In the genomic region with DNA sequence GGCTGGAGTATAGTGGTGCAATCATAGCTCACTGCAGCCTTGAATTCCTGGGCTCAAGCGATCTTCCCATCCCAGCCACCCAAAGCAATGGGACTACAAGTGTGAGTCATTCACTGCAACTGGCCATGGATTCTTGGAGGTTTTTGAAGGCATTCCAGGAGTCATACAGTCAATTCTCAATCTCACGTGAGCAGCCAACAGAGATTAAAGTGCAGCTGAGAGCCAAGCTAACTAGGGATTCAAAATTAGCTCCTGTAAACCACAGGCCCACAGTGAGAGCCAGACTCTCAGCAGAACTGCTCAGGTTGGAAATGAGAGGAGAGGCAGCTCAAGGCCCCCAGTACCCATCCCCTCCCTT, we compare ENCODE assay signal across 7 cellular contexts. TPM values are rescaled to one million over a fixed set of nuclear protein-coding genes. Genes with fewer than 3 reads are reported as not detected.
DNase-seq lines count a peak whose midpoint lies in the region; ATAC-seq and TF ChIP-seq lines count a peak whose summit lies in the region.

No MANE protein-coding gene starts in this region.

- H3K4me1 ChIP-seq in H9 (ENCODE audit: insufficient read depth, low read length), result no peaks in the 10 kb centered on the region; the same call in 1 of the 2 replicates
- peaks cover 3% of the 10 kb centered on the region for H3K4me1 ChIP-seq in cardiac muscle cell (ENCODE audit: low read depth)
- peaks cover 36 to 96% (median 76%) of the 10 kb centered on the region in 6 donors for H3K4me1 ChIP-seq in spleen

- no peak overlapping the region for H2BK12ac ChIP-seq in H9 (ENCODE audit: insufficient read length, low read depth, low read length)

- H3K9me3 ChIP-seq in H9 (ENCODE audit: control insufficient read depth, low read depth, low read length), result no peaks in the 10 kb centered on the region
- H3K9me3 ChIP-seq in cardiac muscle cell (ENCODE audit: low read depth), result no peaks in the 10 kb centered on the region
- peaks cover 0 to 4% (median 0%) of the 10 kb centered on the region in 8 donors for H3K9me3 ChIP-seq in spleen

- H3K27me3 ChIP-seq in H9 (ENCODE audit: insufficient read depth, low read length) (no peaks in the 10 kb centered on the region), cardiac muscle cell (no peaks in the 10 kb centered on the region), spleen (replicated peaks in 1 of 7) (no peaks in the 10 kb centered on the region)

- CTCF ChIA-PET in WTC11 (lab: Charles Lee), result no interaction called here

- no peak for DNase-seq in H9
- DNase-seq in WTC11 (ENCODE audit: low spot score), result no peak
- DNase-seq in cardiac muscle cell (ENCODE audit: low read depth in 1 of 2, low spot score in 1 of 2), result peak in 1 of 2 donors; percentile 95
- DNase-seq in spleen, result no peak
- DNase-seq in stimulated activated CD4-positive, alpha-beta T cell treated with anti-CD3 and anti-CD28 coated beads, Interleukin-4, amount 100 ng/mL, for 4 hours, result no peak
- DNase-seq in UCSD-AML1 (lab: John Stamatoyannopoulos, UW; ENCODE audit: unreplicated experiment), result no peak

- H3K18ac ChIP-seq in H9 (ENCODE audit: insufficient read length, low read depth, low read length), result no peak overlapping the region

- no peak for ATAC-seq in WTC11
- ATAC-seq in GM21619 (IDR thresholded peaks at IDR 0.05; ENCODE audit: unreplicated experiment), result no peak

- POLR2A ChIA-PET in WTC11 (lab: Charles Lee), result no interaction called here

- no peak overlapping the region for H3T11ph ChIP-seq in H9 (ENCODE audit: low read length)

- H3K27me3 Mint-ChIP-seq in H9 (ENCODE audit: low read depth), result no peaks in the 10 kb centered on the region; the same call in 1 of the 2 replicates
- no peaks in the 10 kb centered on the region for H3K27me3 Mint-ChIP-seq in WTC11 (ENCODE audit: low read depth)

- no peak for TF ChIP-seq POLR2A in spleen (IDR thresholded peaks at IDR 0.05)

- no CpG with 5 or more reads among the region's 2 CpGs for WGBS in H9 (ENCODE audit: extremely low coverage, insufficient read length, low lambda C conversion rate)
- WGBS in spleen, 5 donors, result 44 to 70% (median 65%) methylated on average over 1 to 2 of the region's 2 CpGs

- no peak overlapping the region for H2BK5ac ChIP-seq in H9 (ENCODE audit: insufficient read length, low read length)

- H3K4me3 Mint-ChIP-seq in H9 (no peak overlapping the region), WTC11 (no peak overlapping the region)

- no peak overlapping the region for H3K4ac ChIP-seq in H9 (ENCODE audit: low read depth, low read length)

- H3K79me1 ChIP-seq in H9 (ENCODE audit: insufficient read depth, low read depth, low read length, poor library complexity, severe bottlenecking), result peaks cover 3% of the 10 kb centered on the region

- peaks cover 0 to 5% of the 10 kb centered on the region in 2 experiments; a peak in 3 of 5 replicates for H3K9me3 Mint-ChIP-seq in H9
- peaks cover 5% of the 10 kb centered on the region for H3K9me3 Mint-ChIP-seq in WTC11

- H3K56ac ChIP-seq in H9 (ENCODE audit: insufficient read length, low read depth, low read length), result no peak overlapping the region

- peaks cover 16 to 23% of the 10 kb centered on the region in 2 experiments for H3K4me1 Mint-ChIP-seq in H9
- peaks cover 24% of the 10 kb centered on the region for H3K4me1 Mint-ChIP-seq in WTC11

- H3K9ac ChIP-seq in H9 (ENCODE audit: extremely low read depth, insufficient read length, low read length), result no peak overlapping the region

- H3K14ac ChIP-seq in H9 (ENCODE audit: insufficient read depth, low read length), result no peak overlapping the region

- no peak overlapping the region for H2BK20ac ChIP-seq in H9 (ENCODE audit: low read depth, low read length, poor library complexity, severe bottlenecking)

- H4K20me1 ChIP-seq in H9 (ENCODE audit: control insufficient read depth, insufficient read depth, insufficient read length), result no peaks in the 10 kb centered on the region

- H3K27ac ChIP-seq in H9 (ENCODE audit: insufficient read length, low read depth, low read length), result no peak overlapping the region
- H3K27ac ChIP-seq in cardiac muscle cell, result peak overlapping the region; percentile 53
- peak overlapping the region in 7 of 8 donors; percentile 55 to 88 (median 78) for H3K27ac ChIP-seq in spleen

- no peak overlapping the region for H2BK15ac ChIP-seq in H9 (ENCODE audit: low read depth, low read length)

- no peak overlapping the region for H3K23ac ChIP-seq in H9 (ENCODE audit: insufficient read length, low read depth, low read length)

- intact Hi-C loops in spleen (cut with DNase I; ENCODE audit: low total_unique reads), result no loop called here

- no peaks in the 10 kb centered on the region for H3K23me2 ChIP-seq in H9 (ENCODE audit: insufficient read length, low read depth, low read length, poor library complexity, severe bottlenecking)

- H3K4me2 ChIP-seq in H9 (ENCODE audit: insufficient read depth, insufficient read length, low read length), result no peak overlapping the region

- H2AFZ ChIP-seq in H9 (ENCODE audit: low read length), result no peak overlapping the region

- TF ChIP-seq CTCF in H9 (conservative IDR thresholded peaks at IDR 0.05) (no peak), WTC11 (IDR thresholded peaks at IDR 0.05) (no peak), cardiac muscle cell (IDR thresholded peaks at IDR 0.05; ENCODE audit: low read depth, low read length) (no peak), spleen (IDR thresholded peaks at IDR 0.05 in 8 of 11, conservative IDR thresholded peaks at IDR 0.05 in 3 of 11) (no peak)

- H3K27ac Mint-ChIP-seq in H9 (peak overlapping the region in 2 of 3 experiments; percentile 60 to 61; a peak in 3 of 7 replicates), WTC11 (peak overlapping the region; percentile 51; the same call in 1 of the 2 replicates)

- no peak overlapping the region for H4K91ac ChIP-seq in H9 (ENCODE audit: insufficient read length, low read depth, low read length)

- H3K79me2 ChIP-seq in H9 (ENCODE audit: insufficient read depth, low read length), result peaks cover 14% of the 10 kb centered on the region; the same call in 1 of the 2 replicates

- H2BK120ac ChIP-seq in H9 (ENCODE audit: low read depth, low read length, poor library complexity, severe bottlenecking), result no peak overlapping the region

- H2AK5ac ChIP-seq in H9 (ENCODE audit: insufficient read length, low read length), result no peak overlapping the region

- H4K8ac ChIP-seq in H9 (replicated peaks; ENCODE audit: insufficient read length, low read depth, low read length), result no peak overlapping the region

- H3K36me3 ChIP-seq in cardiac muscle cell, result no peaks in the 10 kb centered on the region
- peaks cover 0 to 40% (median 24%) of the 10 kb centered on the region in 6 donors for H3K36me3 ChIP-seq in spleen

- H3K4me3 ChIP-seq in cardiac muscle cell, result no peak overlapping the region
- peak overlapping the region in 1 of 8 donors; percentile 18 for H3K4me3 ChIP-seq in spleen

- no peak overlapping the region for H4K5ac ChIP-seq in H9 (ENCODE audit: insufficient read length, low read depth, low read length)

- H3K36me3 Mint-ChIP-seq in H9 (ENCODE audit: insufficient read depth in 1 of 3, low read depth in 3 of 3), result peaks cover 14 to 43% (median 27%) of the 10 kb centered on the region in 3 experiments
- peaks cover 34% of the 10 kb centered on the region for H3K36me3 Mint-ChIP-seq in WTC11

TF ChIP-seq in WTC11, 78 proteins besides CTCF, POLR2A, EP300 and RAD21:
- TF ChIP-seq ZNF423 (CRISPR knock-in tag; IDR thresholded peaks at IDR 0.05), result no peak
- no peak for TF ChIP-seq HMGA2 (CRISPR knock-in tag; IDR thresholded peaks at IDR 0.05)
- TF ChIP-seq, protein P1, sequence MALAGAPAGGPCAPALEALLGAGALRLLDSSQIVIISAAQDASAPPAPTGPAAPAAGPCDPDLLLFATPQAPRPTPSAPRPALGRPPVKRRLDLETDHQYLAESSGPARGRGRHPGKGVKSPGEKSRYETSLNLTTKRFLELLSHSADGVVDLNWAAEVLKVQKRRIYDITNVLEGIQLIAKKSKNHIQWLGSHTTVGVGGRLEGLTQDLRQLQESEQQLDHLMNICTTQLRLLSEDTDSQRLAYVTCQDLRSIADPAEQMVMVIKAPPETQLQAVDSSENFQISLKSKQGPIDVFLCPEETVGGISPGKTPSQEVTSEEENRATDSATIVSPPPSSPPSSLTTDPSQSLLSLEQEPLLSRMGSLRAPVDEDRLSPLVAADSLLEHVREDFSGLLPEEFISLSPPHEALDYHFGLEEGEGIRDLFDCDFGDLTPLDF (CRISPR knock-in tag; IDR thresholded peaks at IDR 0.05), result no peak
- TF ChIP-seq, protein P2, sequence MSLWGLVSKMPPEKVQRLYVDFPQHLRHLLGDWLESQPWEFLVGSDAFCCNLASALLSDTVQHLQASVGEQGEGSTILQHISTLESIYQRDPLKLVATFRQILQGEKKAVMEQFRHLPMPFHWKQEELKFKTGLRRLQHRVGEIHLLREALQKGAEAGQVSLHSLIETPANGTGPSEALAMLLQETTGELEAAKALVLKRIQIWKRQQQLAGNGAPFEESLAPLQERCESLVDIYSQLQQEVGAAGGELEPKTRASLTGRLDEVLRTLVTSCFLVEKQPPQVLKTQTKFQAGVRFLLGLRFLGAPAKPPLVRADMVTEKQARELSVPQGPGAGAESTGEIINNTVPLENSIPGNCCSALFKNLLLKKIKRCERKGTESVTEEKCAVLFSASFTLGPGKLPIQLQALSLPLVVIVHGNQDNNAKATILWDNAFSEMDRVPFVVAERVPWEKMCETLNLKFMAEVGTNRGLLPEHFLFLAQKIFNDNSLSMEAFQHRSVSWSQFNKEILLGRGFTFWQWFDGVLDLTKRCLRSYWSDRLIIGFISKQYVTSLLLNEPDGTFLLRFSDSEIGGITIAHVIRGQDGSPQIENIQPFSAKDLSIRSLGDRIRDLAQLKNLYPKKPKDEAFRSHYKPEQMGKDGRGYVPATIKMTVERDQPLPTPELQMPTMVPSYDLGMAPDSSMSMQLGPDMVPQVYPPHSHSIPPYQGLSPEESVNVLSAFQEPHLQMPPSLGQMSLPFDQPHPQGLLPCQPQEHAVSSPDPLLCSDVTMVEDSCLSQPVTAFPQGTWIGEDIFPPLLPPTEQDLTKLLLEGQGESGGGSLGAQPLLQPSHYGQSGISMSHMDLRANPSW (CRISPR knock-in tag; conservative IDR thresholded peaks at IDR 0.05; ENCODE audit: low read depth), result no peak

RNA-seq across cellular contexts. Expression of a gene that starts 30.2 kb away (rescaled TPM):
- total RNA-seq in H9 (2021) (124 and 130 TPM in 2 replicates), WTC11 (2021) (125 to 160 TPM (median 133 TPM) in 3 replicates), cardiac muscle cell (72.5 and 79.8 TPM in 2 replicates), spleen (100 to 1,000 TPM; 259 to 517 (median 343) TPM)
- polyA plus RNA-seq in cardiac muscle cell (34.8 and 45.1 TPM in 2 replicates), spleen (100 to 1,000 TPM in 2 of 3 donors, 10 to 100 TPM in 1; 96.9 to 150 (median 132) TPM)
